In the genomic region with DNA sequence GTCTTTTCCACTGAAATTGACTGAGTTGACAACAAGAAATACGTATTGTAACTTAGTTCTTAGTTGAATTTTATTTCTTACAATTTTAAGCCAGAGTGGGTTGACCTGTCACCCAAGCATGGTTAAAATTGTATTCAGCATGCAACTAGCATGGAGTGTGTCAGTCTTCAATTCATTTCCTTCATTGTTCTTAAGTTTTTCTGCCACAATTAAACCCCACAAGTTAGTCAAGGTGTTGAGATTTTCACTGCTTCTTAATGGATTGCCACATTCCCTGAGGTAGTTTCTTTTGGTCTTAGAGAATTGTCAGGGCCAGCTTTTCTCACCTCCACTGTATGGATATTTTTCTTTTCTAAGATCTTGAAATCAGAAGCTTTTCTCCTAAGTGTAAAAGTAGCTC, we compare ENCODE assay signal across 8 cellular contexts. TPM values are rescaled to one million over a fixed set of nuclear protein-coding genes. Genes with fewer than 3 reads are reported as not detected.
DNase-seq lines count a peak whose midpoint lies in the region; ATAC-seq and TF ChIP-seq lines count a peak whose summit lies in the region.

No MANE protein-coding gene starts in this region.

- peak overlapping the region; percentile 86; the same call in 1 of the 2 replicates for H3K9ac ChIP-seq in PC-3 (ENCODE audit: low read length)
- H3K9ac ChIP-seq in endocrine pancreas (ENCODE audit: control insufficient read depth, insufficient read depth, low read length): peak overlapping the region; percentile 20

- peaks cover 22% of the 10 kb centered on the region for H3K4me1 Mint-ChIP-seq in Caco-2 (ENCODE audit: low read depth, unreplicated experiment)

- POLR2A ChIA-PET in Caco-2 (lab: Charles Lee): interaction anchor here (0.6 kb wide), 1 partner anchor 44 kb away, joined by 3 read pairs; no protein-coding TSS in a partner anchor
- POLR2A ChIA-PET in PC-3 (lab: Charles Lee; ENCODE audit: unreplicated experiment): no interaction called here

- CTCF ChIA-PET in Caco-2 (lab: Charles Lee): interaction anchor here (0.8 to 3.0 kb wide), 2 partner anchors 11 to 14 kb away, joined by 4 to 14 read pairs; no protein-coding TSS in a partner anchor
- CTCF ChIA-PET in PC-3 (lab: Charles Lee): no interaction called here

- peaks cover 36% of the 10 kb centered on the region for H3K4me1 ChIP-seq in Caco-2
- H3K4me1 ChIP-seq in PC-3 (ENCODE audit: insufficient read depth, low read length): peaks cover 48% of the 10 kb centered on the region
- H3K4me1 ChIP-seq in endocrine pancreas (ENCODE audit: control insufficient read depth, insufficient read depth, low read length): peaks cover 32% of the 10 kb centered on the region
- H3K4me1 ChIP-seq in neutrophil (ENCODE audit: control insufficient read depth in 1 of 2, insufficient read depth in 1 of 2, low read depth in 1 of 2, low read length in 1 of 2): peaks cover 73 to 79% of the 10 kb centered on the region in 2 experiments

- peaks cover 72% of the 10 kb centered on the region for H3K79me2 ChIP-seq in PC-3 (ENCODE audit: low read length)

- TF ChIP-seq CTCF in Caco-2 (IDR thresholded peaks at IDR 0.05; ENCODE audit: insufficient read depth in 1 of 2, low read depth in 1 of 2, low read length in 1 of 2, severe bottlenecking in 1 of 2, unreplicated experiment in 1 of 2): no peak
- no peak for TF ChIP-seq CTCF in PC-3 (conservative IDR thresholded peaks at IDR 0.05; ENCODE audit: low read depth, low read length)
- no peak for TF ChIP-seq CTCF in neutrophil (IDR thresholded peaks at IDR 0.05)

- H3K4me2 ChIP-seq in PC-3 (ENCODE audit: low read length): peak overlapping the region; percentile 94

- DNase-seq in Caco-2: no peak
- DNase-seq in PC-3: no peak
- no peak for DNase-seq in NCI-H187 (lab: John Stamatoyannopoulos, UW)
- no peak for DNase-seq in AML-193 (lab: John Stamatoyannopoulos, UW)
- no peak for DNase-seq in OCI-M2 (lab: John Stamatoyannopoulos, UW; ENCODE audit: unreplicated experiment)

- H2AFZ ChIP-seq in PC-3 (ENCODE audit: low read length): no peak overlapping the region

- peaks cover 45% of the 10 kb centered on the region for H4K20me1 ChIP-seq in PC-3 (ENCODE audit: low read length)

- peak overlapping the region; percentile 99 for H3K4me3 Mint-ChIP-seq in Caco-2 (ENCODE audit: unreplicated experiment)

- intact Hi-C loops in Caco-2 (cut with micrococcal nuclease; ENCODE audit: unreplicated experiment) (loop anchor here (10.0 kb wide), 1 partner anchor 402 kb away; no protein-coding TSS in a partner anchor), PC-3 (cut with micrococcal nuclease) (no loop called here)

- peaks cover 17% of the 10 kb centered on the region for H3K36me3 Mint-ChIP-seq in Caco-2 (ENCODE audit: insufficient read depth, unreplicated experiment)

- no peaks in the 10 kb centered on the region for H3K9me2 ChIP-seq in PC-3 (replicated peaks; ENCODE audit: low read length)

- no peak overlapping the region for H3K4me3 ChIP-seq in Caco-2 (ENCODE audit: low read depth, low read length)
- peak overlapping the region; percentile 83 for H3K4me3 ChIP-seq in PC-3 (ENCODE audit: low read length)
- H3K4me3 ChIP-seq in endocrine pancreas (ENCODE audit: control insufficient read depth, insufficient read depth, low read length): peak overlapping the region; percentile 95
- peak overlapping the region in 1 of 2 experiments; percentile 2 for H3K4me3 ChIP-seq in neutrophil (ENCODE audit: low read depth in 1 of 2, low read length in 1 of 2)

- H3K27ac ChIP-seq in PC-3 (ENCODE audit: low read length) (no peak overlapping the region), neutrophil (peak overlapping the region; percentile 80)

- H3K27me3 Mint-ChIP-seq in Caco-2 (ENCODE audit: insufficient read depth, unreplicated experiment): no peaks in the 10 kb centered on the region

- H3K36me3 ChIP-seq in Caco-2 (ENCODE audit: control insufficient read depth, insufficient read depth, low read length): no peaks in the 10 kb centered on the region
- no peaks in the 10 kb centered on the region for H3K36me3 ChIP-seq in PC-3 (ENCODE audit: low read depth, low read length)
- H3K36me3 ChIP-seq in endocrine pancreas (ENCODE audit: control insufficient read depth, insufficient read depth, low read length): no peaks in the 10 kb centered on the region
- H3K36me3 ChIP-seq in neutrophil: no peaks in the 10 kb centered on the region

- ATAC-seq in PC-3 (no peak), HG02852 (IDR thresholded peaks at IDR 0.05; ENCODE audit: unreplicated experiment) (no peak)

- no peak overlapping the region for H3K27ac Mint-ChIP-seq in Caco-2 (ENCODE audit: unreplicated experiment)

- no peaks in the 10 kb centered on the region for H3K9me3 Mint-ChIP-seq in Caco-2 (ENCODE audit: unreplicated experiment)

- H3K9me3 ChIP-seq in Caco-2 (no peaks in the 10 kb centered on the region), PC-3 (ENCODE audit: low read length) (no peaks in the 10 kb centered on the region), endocrine pancreas (ENCODE audit: control insufficient read depth, low read length) (no peaks in the 10 kb centered on the region), neutrophil (no peaks in the 10 kb centered on the region)

- H3K27me3 ChIP-seq in Caco-2 (replicated peaks; ENCODE audit: control insufficient read depth, insufficient read depth, low read length): no peaks in the 10 kb centered on the region
- no peaks in the 10 kb centered on the region for H3K27me3 ChIP-seq in PC-3 (ENCODE audit: low read length)
- H3K27me3 ChIP-seq in endocrine pancreas (ENCODE audit: control insufficient read depth, insufficient read depth, low read length): no peaks in the 10 kb centered on the region
- no peaks in the 10 kb centered on the region for H3K27me3 ChIP-seq in neutrophil

- no TSS peak for BruUV-seq in Caco-2 (replicated peaks; lab: Mats Ljungman, UMichigan)
- BruUV-seq in PC-3 (replicated peaks; lab: Mats Ljungman, UMichigan): no TSS peak

- no peaks in the 10 kb centered on the region for H3F3A ChIP-seq in PC-3 (ENCODE audit: low read length, unreplicated experiment)

RNA-seq across cellular contexts. Expression of gene PTPN1, which starts 2.1 kb away (rescaled TPM):
- total RNA-seq in Caco-2 (2022) (65.0 and 65.2 TPM in 2 replicates), PC-3 (2014; rRNA removed) (47.2 and 47.7 TPM in 2 replicates)
